27 cellular contexts compared by ENCODE assay signal in the genomic region with DNA sequence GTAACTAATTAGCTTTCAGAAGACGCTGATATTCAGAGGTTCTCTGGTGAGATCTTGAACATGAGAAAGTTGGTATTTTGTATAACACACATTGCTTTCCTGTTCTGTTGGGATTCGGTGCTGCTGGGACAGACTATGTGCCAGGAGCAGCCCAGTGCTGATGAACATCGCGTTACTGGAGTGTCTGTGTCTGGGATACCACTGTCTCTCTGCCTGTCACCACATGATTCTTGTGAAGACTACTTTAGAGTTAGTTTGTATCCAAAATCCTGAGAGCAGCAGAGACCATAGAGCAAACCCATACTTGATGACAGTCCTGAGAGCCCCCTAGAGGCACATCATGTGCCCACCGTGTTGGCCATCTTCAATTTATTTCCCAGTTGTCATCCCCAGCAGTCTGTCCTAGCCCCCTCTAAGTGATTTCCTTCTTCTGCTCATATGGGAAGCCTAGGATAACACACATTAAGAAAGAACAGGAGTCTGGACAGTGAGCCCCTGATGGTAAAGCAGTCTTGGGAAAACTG. TPM values are rescaled to one million over a fixed set of nuclear protein-coding genes. Genes with fewer than 3 reads are reported as not detected.
DNase-seq lines count a peak whose midpoint lies in the region; ATAC-seq and TF ChIP-seq lines count a peak whose summit lies in the region.
"Had no signal": no experiment of that assay in that cellular context is flagged by ENCODE, and none has a peak within 500 bp of the region (broad histone marks: within the 10 kb centered on the region; RNA-seq: fewer than 3 reads in every experiment).

No MANE protein-coding gene starts in this region.

- ATAC-seq in left cardiac atrium: peak; percentile 58 to 87
- no peak for ATAC-seq in foreskin keratinocyte
- no peak for ATAC-seq in HG03280 (IDR thresholded peaks at IDR 0.05; ENCODE audit: unreplicated experiment)
- ATAC-seq: activated naive CD8-positive, alpha-beta T cell treated with anti-CD3 and anti-CD28 coated beads, Interleukin-2, amount 50 U/mL, for 24 hours; K562; stimulated activated naive B cell treated with anti-CD40 and anti-IgM and Interleukin-4, amounts not matched to agents 10 μg/mL and 1 μg/mL and 100 μg/mL, for 72 hours had no signal

- no peak for DNase-seq in left cardiac atrium
- DNase-seq in left ventricle myocardium inferior: no peak
- peak; percentile 1 for DNase-seq in OCI-LY7 (ENCODE audit: low spot score)
- no peak for DNase-seq in foreskin keratinocyte
- no peak for DNase-seq in retinal pigment epithelial cell (ENCODE audit: low read depth)
- no peak for DNase-seq in NCI-H2227 treated with DMSO at 0.1 percent for 48 hours (lab: John Stamatoyannopoulos, UW)
- DNase-seq in adrenal gland: no peak
- DNase-seq: activated B cell treated with CpG ODN at 0.5 μM for 24 hours; activated CD4-positive, alpha-beta T cell treated with anti-CD3 and anti-CD28 coated beads, Interleukin-2, amount 50 U/mL, for 48 hours; activated gamma-delta T cell; activated naive CD8-positive, alpha-beta T cell treated with anti-CD3 and anti-CD28 coated beads, Interleukin-2, amount 50 U/mL, for 24 hours; C1 segment of cervical spinal cord; MM.1S; NCI-H1694 treated with DMSO at 0.1 percent for 48 hours; NCI-H69; stimulated activated naive B cell treated with anti-CD40 and anti-IgM and Interleukin-4, amounts not matched to agents 10 μg/mL and 1 μg/mL and 100 μg/mL, for 72 hours had no signal

- no peaks in the 10 kb centered on the region for H3K9me2 ChIP-seq in OCI-LY7 (ENCODE audit: insufficient read depth, low read length)

- no peak overlapping the region for H2AFZ ChIP-seq in OCI-LY7 (ENCODE audit: low read length)

- H3K79me2 ChIP-seq in OCI-LY7 (ENCODE audit: insufficient read depth, low read depth, low read length): no peaks in the 10 kb centered on the region

- no peaks in the 10 kb centered on the region for H4K20me1 ChIP-seq in OCI-LY7 (ENCODE audit: insufficient read depth, low read length)

- H3K36me3 ChIP-seq in left ventricle myocardium inferior (no peaks in the 10 kb centered on the region), OCI-LY7 (ENCODE audit: insufficient read depth, low read length) (no peaks in the 10 kb centered on the region), adrenal gland (replicated peaks in 1 of 2) (no peaks in the 10 kb centered on the region)

- TF ChIP-seq CTCF in left ventricle myocardium inferior (IDR thresholded peaks at IDR 0.05; ENCODE audit: borderline replicate concordance) (no peak), OCI-LY7 (conservative IDR thresholded peaks at IDR 0.05; ENCODE audit: low read length) (peak; percentile 36; the same call in 1 of the 2 replicates), foreskin keratinocyte (conservative IDR thresholded peaks at IDR 0.05) (peak; percentile 6), retinal pigment epithelial cell (conservative IDR thresholded peaks at IDR 0.05; ENCODE audit: low read depth, low read length) (peak; percentile 15), adrenal gland (IDR thresholded peaks at IDR 0.05) (no peak)

- no TSS peak for BruUV-seq in OCI-LY7 (replicated peaks; lab: Mats Ljungman, UMichigan)

- POLR2A ChIA-PET in OCI-LY7 (lab: Charles Lee): no interaction called here

- CTCF ChIA-PET in OCI-LY7 (lab: Charles Lee; ENCODE audit: unreplicated experiment): no interaction called here

- no peak overlapping the region for H3K4me2 ChIP-seq in OCI-LY7 (ENCODE audit: low read length)
- H3K4me2 ChIP-seq: smooth muscle cell had no signal

- H3K27me3 ChIP-seq in left ventricle myocardium inferior (ENCODE audit: low read depth): no peaks in the 10 kb centered on the region
- H3K27me3 ChIP-seq in foreskin keratinocyte: no peaks in the 10 kb centered on the region
- H3K27me3 ChIP-seq in adrenal gland: no peaks in the 10 kb centered on the region

- H3K4me3 ChIP-seq in left ventricle myocardium inferior (no peak overlapping the region), OCI-LY7 (ENCODE audit: low read depth, low read length, poor library complexity, severe bottlenecking) (no peak overlapping the region), retinal pigment epithelial cell (ENCODE audit: low read length) (no peak overlapping the region), adrenal gland (no peak overlapping the region)
- H3K4me3 ChIP-seq: coronary artery, K562, SK-N-MC, smooth muscle cell had no signal

- TF ChIP-seq POLR2A in adrenal gland (IDR thresholded peaks at IDR 0.05): no peak

- H3K27ac ChIP-seq in left ventricle myocardium inferior (replicated peaks) (no peak overlapping the region), OCI-LY7 (ENCODE audit: low read depth, low read length, poor library complexity, severe bottlenecking) (no peak overlapping the region), foreskin keratinocyte (no peak overlapping the region), adrenal gland (no peak overlapping the region)
- H3K27ac ChIP-seq: coronary artery, SK-N-MC had no signal

- H3K9me3 ChIP-seq in left ventricle myocardium inferior (replicated peaks) (no peaks in the 10 kb centered on the region), OCI-LY7 (ENCODE audit: low read length) (no peaks in the 10 kb centered on the region), adrenal gland (replicated peaks in 1 of 3) (no peaks in the 10 kb centered on the region)

- intact Hi-C loops in left cardiac atrium (cut with DNase I): loop anchor here in 1 of 2 donors (10.0 kb wide), 1 partner anchor 282 kb away; no protein-coding TSS in a partner anchor
- intact Hi-C loops in left ventricle myocardium inferior (cut with micrococcal nuclease): no loop called here
- intact Hi-C loops in OCI-LY7 (cut with micrococcal nuclease; ENCODE audit: unreplicated experiment): no loop called here
- intact Hi-C loops in adrenal gland (cut with DNase I): loop anchor here in 1 of 2 donors (10.0 kb wide), 1 partner anchor 282 kb away; no protein-coding TSS in a partner anchor

- H3K4me1 ChIP-seq in left ventricle myocardium inferior: peaks cover 20% of the 10 kb centered on the region
- H3K4me1 ChIP-seq in OCI-LY7 (ENCODE audit: insufficient read depth, low read length, poor library complexity, severe bottlenecking): no peaks in the 10 kb centered on the region
- H3K4me1 ChIP-seq in foreskin keratinocyte: no peaks in the 10 kb centered on the region
- H3K4me1 ChIP-seq in adrenal gland (replicated peaks in 1 of 2): no peaks in the 10 kb centered on the region

- 73 to 82% (median 78%) methylated on average over 5 of the region's 5 CpGs for WGBS in adrenal gland, 4 donors

RNA-seq across cellular contexts. Expression of a gene that starts 41.8 kb away (rescaled TPM):
- total RNA-seq in left cardiac atrium (under 1 TPM; 0.12 to 0.39 TPM), left ventricle myocardium inferior (0.41 TPM), OCI-LY7 (2022) (not detected in 2 replicates), foreskin keratinocyte (not detected in 2 replicates), adrenal gland (not detected)
- total RNA-seq in OCI-LY7 (2014; rRNA removed; shearing (Covaris generic)): not detected in 2 replicates
- polyA plus RNA-seq in foreskin keratinocyte (not detected in 2 replicates), adrenal gland (not detected)
- total RNA-seq: activated B cell treated with CpG ODN at 0.5 μM for 24 hours, G401, K562, liver, mononuclear cell, neural crest cell, progenitor cell of endocrine pancreas, smooth muscle cell had no signal
- polyA plus RNA-seq: AG04450, K562, liver, smooth muscle cell had no signal

Comparison
In these comparisons a context has a peak if more than half of its experiments do, and no peak if none do; other contexts are left out.
1. ATAC-seq: peak in left cardiac atrium (2 of 2); none in foreskin keratinocyte (single experiment) and HG03280 (single experiment).
2. CTCF ChIP-seq: peak in OCI-LY7 (single experiment), foreskin keratinocyte (single experiment) and retinal pigment epithelial cell (single experiment); none in left ventricle myocardium inferior (single experiment) and adrenal gland (0 of 6).